Comparison of ENCODE assay signal across 34 cellular contexts in genomic region chr1:74280642-74281396, GRCh38. TPM values are rescaled to one million over a fixed set of nuclear protein-coding genes. Genes with fewer than 3 reads are reported as not detected.
"Had no signal": no experiment of that assay in that cellular context is flagged by ENCODE, and none has a peak within 500 bp of the region (broad histone marks: within the 10 kb centered on the region; RNA-seq: fewer than 3 reads in every experiment).

No MANE protein-coding gene starts in this region.

- H3K36me3 ChIP-seq: brain microvascular endothelial cell, MG63 had no signal

- H3K9me3 ChIP-seq: MG63 had no signal

- H3K4me3 ChIP-seq: K562, MG63, PC-9 had no signal

- DNase-seq: activated B cell treated with CpG ODN at 0.5 μM for 24 hours; activated CD4-positive, alpha-beta memory T cell treated with anti-CD3 and anti-CD28 coated beads, Interleukin-2, amount 10 ng/mL, durations not matched to agents 7 days and 5 days; activated CD4-positive, alpha-beta T cell treated with anti-CD3 and anti-CD28 coated beads for 4 hours; activated CD4-positive, CD25-positive, alpha-beta regulatory T cell treated with anti-CD3 and anti-CD28 coated beads, Interleukin-2, amount 50 U/mL, for 72 hours; activated CD8-positive, alpha-beta memory T cell treated with anti-CD3 and anti-CD28 coated beads for 24 hours; activated CD8-positive, alpha-beta memory T cell treated with anti-CD3 and anti-CD28 coated beads, Interleukin-2, amount 10 ng/mL, durations not matched to agents 7 days and 5 days; activated CD8-positive, alpha-beta memory T cell treated with anti-CD3 and anti-CD28 coated beads, Interleukin-2, amount 50 U/mL, for 48 hours; activated effector memory CD4-positive, alpha-beta T cell treated with Interleukin-2 at 50 U/mL for 16 hours; activated naive CD4-positive, alpha-beta T cell treated with anti-CD3 and anti-CD28 coated beads, Interleukin-2, amount 10 ng/mL, durations not matched to agents 7 days and 5 days; activated naive CD8-positive, alpha-beta T cell treated with anti-CD3 and anti-CD28 coated beads, Interleukin-2, amount 50 U/mL, for 24 hours; activated T-cell treated with anti-CD3 and anti-CD28 coated beads, Interleukin-2, amount 50 U/mL, for 48 hours; anterior cingulate cortex; brain microvascular endothelial cell; MG63; NCI-H1048; NCI-H1436 treated with DMSO at 0.1 percent for 48 hours; NCI-H187; NCI-H2029 treated with DMSO at 0.1 percent for 48 hours; NCI-H2107; NCI-H2171; NCI-H446; NCI-H510A treated with DMSO at 0.1 percent for 48 hours; NCI-H526 treated with DMSO at 0.1 percent for 48 hours; NCI-H774; PC-9; Right ventricle myocardium superior; SW 1271; T-helper 1 cell; T-helper 2 cell; T-helper 9 cell had no signal

- H3K27me3 ChIP-seq: brain microvascular endothelial cell, MG63 had no signal

- H3K27ac ChIP-seq: brain microvascular endothelial cell, PC-9, RWPE1, VCaP had no signal

- ATAC-seq: activated CD8-positive, alpha-beta memory T cell treated with anti-CD3 and anti-CD28 coated beads, Interleukin-2, amount 10 ng/mL, durations not matched to agents 7 days and 5 days; activated naive CD8-positive, alpha-beta T cell treated with anti-CD3 and anti-CD28 coated beads, Interleukin-2, amount 50 U/mL, for 24 hours; K562 had no signal

RNA-seq across cellular contexts. Expression of gene TNNI3K, which starts 45.6 kb away (rescaled TPM):
- total RNA-seq: activated B cell treated with CpG ODN at 0.5 μM for 24 hours; activated CD8-positive, alpha-beta memory T cell treated with anti-CD3 and anti-CD28 coated beads, Interleukin-2, amount 10 ng/mL, durations not matched to agents 7 days and 5 days; chondrocyte; K562 had no signal
